8 cellular contexts compared by ENCODE assay signal in the genomic region with DNA sequence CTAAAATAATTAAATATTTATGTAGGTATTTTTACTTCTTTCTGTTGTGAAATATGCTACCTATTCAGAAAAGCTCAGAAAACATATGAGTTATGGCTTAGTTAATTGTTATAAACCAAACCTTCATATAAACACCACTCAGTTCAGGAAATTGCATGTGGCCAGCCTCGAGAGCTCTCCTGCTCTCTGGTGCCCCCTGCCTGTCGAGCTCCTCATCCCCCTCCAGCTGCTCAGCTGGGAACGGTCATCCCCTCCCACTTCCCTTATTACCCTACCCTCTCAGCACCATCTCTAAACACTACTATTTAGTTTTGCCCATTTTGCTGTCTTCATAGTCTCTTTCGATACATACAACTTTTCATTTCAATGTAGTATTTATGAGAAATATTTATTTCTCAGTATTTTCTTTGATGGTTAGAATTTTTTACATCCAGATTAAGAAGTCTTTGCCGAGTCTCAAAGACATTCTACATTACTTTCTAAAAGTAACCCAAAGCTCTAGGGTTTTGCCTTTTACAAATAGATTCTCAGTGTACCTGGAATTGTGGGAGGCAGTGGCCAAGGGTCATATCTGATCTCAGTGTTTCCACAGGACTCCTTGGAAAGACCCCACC. TPM values are rescaled to one million over a fixed set of nuclear protein-coding genes. Genes with fewer than 3 reads are reported as not detected.
DNase-seq lines count a peak whose midpoint lies in the region; ATAC-seq and TF ChIP-seq lines count a peak whose summit lies in the region.

No MANE protein-coding gene starts in this region.

- peaks cover 5% of the 10 kb centered on the region for H3K9me3 Mint-ChIP-seq in CD8-positive, alpha-beta T cell
- peaks cover 0 to 17% (median 9%) of the 10 kb centered on the region in 9 donors for H3K9me3 Mint-ChIP-seq in naive thymus-derived CD8-positive, alpha-beta T cell

- peaks cover 23% of the 10 kb centered on the region for H3K4me1 Mint-ChIP-seq in CD8-positive, alpha-beta T cell (ENCODE audit: low read depth)
- peaks cover 9 to 32% (median 28%) of the 10 kb centered on the region in 4 donors for H3K4me1 Mint-ChIP-seq in naive thymus-derived CD8-positive, alpha-beta T cell

- no peak overlapping the region for H3K4me3 ChIP-seq in CD8-positive, alpha-beta T cell (ENCODE audit: low read depth, low read length)
- H3K4me3 ChIP-seq in NT2/D1 (ENCODE audit: insufficient read length, low read depth) (no peak overlapping the region), epithelial cell of esophagus (ENCODE audit: low read length) (no peak overlapping the region)

- H3K36me3 Mint-ChIP-seq in CD8-positive, alpha-beta T cell = peaks cover 5% of the 10 kb centered on the region
- peaks cover 0 to 14% (median 3%) of the 10 kb centered on the region in 3 donors for H3K36me3 Mint-ChIP-seq in naive thymus-derived CD8-positive, alpha-beta T cell

- no peak overlapping the region for H3K27ac ChIP-seq in CD8-positive, alpha-beta T cell (ENCODE audit: low read depth, low read length)

- POLR2A ChIA-PET in CD8-positive, alpha-beta T cell (lab: Charles Lee) = interaction anchor here (0.7 to 3.5 kb wide), 29 partner anchors 9 to 239 kb away, joined by 3 to 21 read pairs (median 4); no protein-coding TSS in a partner anchor
- POLR2A ChIA-PET in naive thymus-derived CD8-positive, alpha-beta T cell (lab: Charles Lee) = interaction anchor here (0.8 to 4.1 kb wide), 32 partner anchors 10 to 230 kb away, joined by 3 to 38 read pairs (median 6); a partner anchor contains a TSS

- H3K27ac Mint-ChIP-seq in CD8-positive, alpha-beta T cell = peak overlapping the region; percentile 60
- peak overlapping the region in 8 of 10 donors; percentile 12 to 84 (median 74) for H3K27ac Mint-ChIP-seq in naive thymus-derived CD8-positive, alpha-beta T cell

- H3K27me3 Mint-ChIP-seq in CD8-positive, alpha-beta T cell (ENCODE audit: low read depth) = no peaks in the 10 kb centered on the region
- no peaks in the 10 kb centered on the region for H3K27me3 Mint-ChIP-seq in naive thymus-derived CD8-positive, alpha-beta T cell

- H3K27me3 ChIP-seq in CD8-positive, alpha-beta T cell (ENCODE audit: insufficient read depth, low read length) = no peaks in the 10 kb centered on the region
- H3K27me3 ChIP-seq in NT2/D1 (ENCODE audit: insufficient read depth, insufficient read length) = no peaks in the 10 kb centered on the region

- no peaks in the 10 kb centered on the region for H3K9me3 ChIP-seq in CD8-positive, alpha-beta T cell (ENCODE audit: low read length)
- peaks cover 18% of the 10 kb centered on the region; the same call in 1 of the 2 replicates for H3K9me3 ChIP-seq in NT2/D1 (ENCODE audit: insufficient read depth, low read length)

- peak; percentile 98 for ATAC-seq in CD8-positive, alpha-beta T cell
- peak; percentile 89 for ATAC-seq in GM19452 (IDR thresholded peaks at IDR 0.05; ENCODE audit: unreplicated experiment)
- peak; percentile 99 to 100 for ATAC-seq in naive thymus-derived CD8-positive, alpha-beta T cell

- H3K4me3 Mint-ChIP-seq in CD8-positive, alpha-beta T cell = no peak overlapping the region
- peak overlapping the region in 3 of 10 donors; percentile 5 to 45 (median 38) for H3K4me3 Mint-ChIP-seq in naive thymus-derived CD8-positive, alpha-beta T cell

- no peaks in the 10 kb centered on the region for H3K36me3 ChIP-seq in CD8-positive, alpha-beta T cell (ENCODE audit: insufficient read depth, low read length)
- no peaks in the 10 kb centered on the region for H3K36me3 ChIP-seq in NT2/D1 (ENCODE audit: insufficient read depth, insufficient read length, low read length)

- CTCF ChIA-PET in CD8-positive, alpha-beta T cell (lab: Charles Lee) = interaction anchor here (0.6 to 4.8 kb wide), 57 partner anchors 10 to 238 kb away, joined by 3 to 128 read pairs (median 5); a partner anchor contains a TSS

- intact Hi-C loops in CD8-positive, alpha-beta T cell (cut with DNase I, micrococcal nuclease) = loop anchor here (1.0 to 5.0 kb wide), 7 partner anchors 26 to 230 kb away; a partner anchor contains a TSS

- peak; percentile 99 for TF ChIP-seq CTCF in CD8-positive, alpha-beta T cell (IDR thresholded peaks at IDR 0.05)
- peak; percentile 95 for TF ChIP-seq CTCF in epithelial cell of esophagus (IDR thresholded peaks at IDR 0.05; ENCODE audit: insufficient read depth, low read depth, low read length, missing control alignments)

- H3K4me1 ChIP-seq in CD8-positive, alpha-beta T cell (ENCODE audit: insufficient read depth, low read length) = peaks cover 15% of the 10 kb centered on the region
- H3K4me1 ChIP-seq in NT2/D1 (ENCODE audit: insufficient read depth, insufficient read length) = peaks cover 6% of the 10 kb centered on the region

- peak; percentile 72 to 92 (median 83) for DNase-seq in CD8-positive, alpha-beta T cell
- DNase-seq in HK-2 (ENCODE audit: unreplicated experiment) (peak; percentile 73), NT2/D1 (ENCODE audit: low read depth, low spot score) (peak; percentile 58), epithelial cell of esophagus (ENCODE audit: low read depth) (peak; percentile 54)
- peak; percentile 88 for DNase-seq in activated CD8-positive, alpha-beta memory T cell treated with anti-CD3 and anti-CD28 coated beads, Interleukin-2, amount 50 U/mL, for 4 hours
- peak; percentile 72 to 90 (median 84) for DNase-seq in naive thymus-derived CD8-positive, alpha-beta T cell
- peak; percentile 59 to 87 (median 76) for DNase-seq in stimulated activated naive CD4-positive, alpha-beta T cell (lab: John Stamatoyannopoulos, UW)

- no peak overlapping the region for H3K9ac ChIP-seq in NT2/D1 (ENCODE audit: insufficient read length, low read depth)

RNA-seq across cellular contexts. Expression of a gene that starts 51.2 kb away (rescaled TPM):
- total RNA-seq in CD8-positive, alpha-beta T cell = 100 to 1,000 TPM; 286 to 305 TPM
- total RNA-seq in naive thymus-derived CD8-positive, alpha-beta T cell = 100 to 1,000 TPM; 565 to 573 TPM
- 100 to 1,000 TPM; 154 to 359 (median 176) TPM for polyA plus RNA-seq in naive thymus-derived CD8-positive, alpha-beta T cell

RNA-seq across cellular contexts. Expression of a gene that starts 55.7 kb away (rescaled TPM):
- 10 to 100 TPM in 1 of 2 experiments, 1 to 10 TPM in 1; 9.5 to 11.2 TPM for total RNA-seq in CD8-positive, alpha-beta T cell
- total RNA-seq in naive thymus-derived CD8-positive, alpha-beta T cell = 1 to 10 TPM; 1.5 to 3.7 TPM
- under 1 TPM in 2 of 3 donors, not detected in 1; 0.21 to 0.25 TPM for polyA plus RNA-seq in naive thymus-derived CD8-positive, alpha-beta T cell
